1 cellular context compared by ENCODE assay signal in genomic region chr12:46674126-46674525, GRCh38.
TF ChIP-seq lines count a peak whose summit lies in the region.

No MANE protein-coding gene starts in this region.

TF ChIP-seq in A549, 52 proteins besides CTCF, POLR2A, EP300 and RAD21:
- TF ChIP-seq HDAC2 (IDR thresholded peaks at IDR 0.05) (no peak), EHMT2 (IDR thresholded peaks at IDR 0.05; ENCODE audit: low read depth) (no peak), ESRRA (IDR thresholded peaks at IDR 0.05; ENCODE audit: borderline replicate concordance, low read length) (no peak), NPAS2 (CRISPR knock-in tag; IDR thresholded peaks at IDR 0.05; ENCODE audit: borderline replicate concordance) (no peak), JUNB (IDR thresholded peaks at IDR 0.05) (no peak)
- TF ChIP-seq, protein P1, sequence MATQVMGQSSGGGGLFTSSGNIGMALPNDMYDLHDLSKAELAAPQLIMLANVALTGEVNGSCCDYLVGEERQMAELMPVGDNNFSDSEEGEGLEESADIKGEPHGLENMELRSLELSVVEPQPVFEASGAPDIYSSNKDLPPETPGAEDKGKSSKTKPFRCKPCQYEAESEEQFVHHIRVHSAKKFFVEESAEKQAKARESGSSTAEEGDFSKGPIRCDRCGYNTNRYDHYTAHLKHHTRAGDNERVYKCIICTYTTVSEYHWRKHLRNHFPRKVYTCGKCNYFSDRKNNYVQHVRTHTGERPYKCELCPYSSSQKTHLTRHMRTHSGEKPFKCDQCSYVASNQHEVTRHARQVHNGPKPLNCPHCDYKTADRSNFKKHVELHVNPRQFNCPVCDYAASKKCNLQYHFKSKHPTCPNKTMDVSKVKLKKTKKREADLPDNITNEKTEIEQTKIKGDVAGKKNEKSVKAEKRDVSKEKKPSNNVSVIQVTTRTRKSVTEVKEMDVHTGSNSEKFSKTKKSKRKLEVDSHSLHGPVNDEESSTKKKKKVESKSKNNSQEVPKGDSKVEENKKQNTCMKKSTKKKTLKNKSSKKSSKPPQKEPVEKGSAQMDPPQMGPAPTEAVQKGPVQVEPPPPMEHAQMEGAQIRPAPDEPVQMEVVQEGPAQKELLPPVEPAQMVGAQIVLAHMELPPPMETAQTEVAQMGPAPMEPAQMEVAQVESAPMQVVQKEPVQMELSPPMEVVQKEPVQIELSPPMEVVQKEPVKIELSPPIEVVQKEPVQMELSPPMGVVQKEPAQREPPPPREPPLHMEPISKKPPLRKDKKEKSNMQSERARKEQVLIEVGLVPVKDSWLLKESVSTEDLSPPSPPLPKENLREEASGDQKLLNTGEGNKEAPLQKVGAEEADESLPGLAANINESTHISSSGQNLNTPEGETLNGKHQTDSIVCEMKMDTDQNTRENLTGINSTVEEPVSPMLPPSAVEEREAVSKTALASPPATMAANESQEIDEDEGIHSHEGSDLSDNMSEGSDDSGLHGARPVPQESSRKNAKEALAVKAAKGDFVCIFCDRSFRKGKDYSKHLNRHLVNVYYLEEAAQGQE (IDR thresholded peaks at IDR 0.05) = no peak
